ENCODE assay signal across 8 cellular contexts in the genomic region with DNA sequence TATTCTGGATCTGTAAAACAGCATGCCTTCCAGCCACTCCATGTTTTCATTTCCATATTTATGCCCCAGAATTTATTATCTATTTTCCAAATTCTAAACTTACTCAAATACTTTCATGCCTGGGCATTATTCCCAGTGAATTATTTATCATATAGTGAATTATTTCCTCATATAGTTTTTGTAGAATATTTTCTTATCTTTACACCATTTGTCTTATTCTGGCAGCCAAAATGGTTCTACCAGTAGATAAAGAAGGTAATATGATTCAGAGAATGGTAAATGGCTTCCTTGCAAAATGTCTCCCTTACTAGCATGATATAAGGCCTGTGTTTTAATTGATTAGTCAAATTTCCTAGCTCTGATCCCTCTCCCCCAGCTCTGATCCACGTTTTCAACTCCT.
"Had no signal": no experiment of that assay in that cellular context is flagged by ENCODE, and none has a peak within 500 bp of the region (broad histone marks: within the 10 kb centered on the region; RNA-seq: fewer than 3 reads in every experiment).

No MANE protein-coding gene starts in this region.

- H3K4me1 ChIP-seq: HAP-1 had no signal

- DNase-seq: GM23248, GOT3, H7, HFFc6, KBM-7 had no signal

- H3K4me3 Mint-ChIP-seq: HFFc6, IgD-negative memory B cell had no signal

- H3K36me3 ChIP-seq: HAP-1 had no signal

- H3K27me3 Mint-ChIP-seq: IgD-negative memory B cell had no signal

- H3K27ac Mint-ChIP-seq: HFFc6 had no signal

- ATAC-seq: HCT116 had no signal

- H3K9me3 Mint-ChIP-seq: HFFc6, IgD-negative memory B cell had no signal

- H3K9ac ChIP-seq: GM23248 had no signal

- H2AFZ ChIP-seq: GM23248 had no signal

- H3K4me3 ChIP-seq: GM23248, HAP-1 had no signal

- H3K9me3 ChIP-seq: HAP-1 had no signal

- H3K36me3 Mint-ChIP-seq: IgD-negative memory B cell had no signal

- H3K27ac ChIP-seq: GM23248 had no signal
